ENCODE assay signal across 17 cellular contexts in the genomic region with DNA sequence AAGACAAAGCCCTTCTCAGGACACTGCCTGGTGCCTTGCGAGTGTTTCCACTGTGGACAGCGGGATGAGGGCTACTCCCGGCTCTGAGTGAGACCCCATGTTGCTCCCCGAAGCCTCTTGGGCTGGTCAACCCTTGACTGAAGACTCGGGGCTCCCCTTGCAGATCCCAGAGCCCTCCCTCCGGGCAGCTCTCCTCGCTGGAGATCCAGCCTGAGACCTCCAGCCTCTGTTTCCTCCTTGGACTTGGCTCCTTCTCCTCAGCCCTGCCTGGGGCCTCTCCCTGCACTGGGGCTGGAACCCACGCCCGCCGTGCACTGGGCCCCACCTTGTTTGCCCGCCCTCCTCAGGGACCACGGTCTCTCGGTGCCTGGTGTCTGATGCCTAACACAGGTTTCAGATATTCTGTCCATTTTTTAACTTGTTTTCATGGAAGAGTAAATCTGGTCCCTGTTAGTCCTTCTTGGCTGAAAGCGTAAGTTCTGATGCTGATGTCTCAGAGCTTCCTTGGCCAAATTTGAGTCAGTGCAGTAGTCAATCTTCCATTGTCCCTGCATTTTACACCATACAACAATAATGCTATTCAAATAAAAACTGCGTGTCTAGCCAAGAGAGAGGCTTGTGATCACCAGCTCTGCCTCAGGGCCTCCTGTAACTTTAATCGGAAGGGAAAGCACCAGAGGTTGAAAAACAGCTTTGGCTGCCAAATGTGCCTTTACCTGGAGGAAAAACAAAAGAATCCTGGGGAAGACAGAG.
DNase-seq lines count a peak whose midpoint lies in the region; ATAC-seq, FAIRE-seq and TF ChIP-seq lines count a peak whose summit lies in the region.
"Had no signal": no experiment of that assay in that cellular context is flagged by ENCODE, and none has a peak within 500 bp of the region (broad histone marks: within the 10 kb centered on the region; RNA-seq: fewer than 3 reads in every experiment).

No MANE protein-coding gene starts in this region.

- TF ChIP-seq POLR2A in HepG2 (IDR thresholded peaks at IDR 0.05; ENCODE audit: insufficient read depth in 1 of 2, low read depth in 2 of 2, low read length in 2 of 2): no peak

- POLR2A ChIA-PET in HepG2 (lab: Yijun Ruan, JAX): no interaction called here

- H3K4me3 ChIP-seq in HepG2 (replicated peaks in 1 of 3; ENCODE audit: insufficient read depth in 1 of 3, low read depth in 2 of 3, low read length in 3 of 3): no peak overlapping the region
- H3K4me3 ChIP-seq: body of pancreas, hepatocyte, SJSA1 had no signal

- no TSS peak for BruUV-seq in HepG2 (replicated peaks; lab: Mats Ljungman, UMichigan)

- peaks cover 6% of the 10 kb centered on the region; the same call in 1 of the 2 replicates for H3K9me3 ChIP-seq in HepG2 (ENCODE audit: low read length)
- H3K9me3 ChIP-seq: body of pancreas, Caco-2, SJSA1 had no signal

- H2AFZ ChIP-seq in HepG2 (ENCODE audit: low read length): no peak overlapping the region
- H2AFZ ChIP-seq: hepatocyte had no signal

- H3K27me3 ChIP-seq in foreskin keratinocyte (peaks cover 30% of the 10 kb centered on the region), HepG2 (ENCODE audit: control insufficient read depth in 1 of 2, insufficient read depth in 2 of 2, low read length in 2 of 2) (peaks cover 4 to 46% of the 10 kb centered on the region in 2 experiments; a peak in 4 of 5 replicates)
- H3K27me3 ChIP-seq: body of pancreas, hepatocyte had no signal

- H3K4me1 ChIP-seq in foreskin keratinocyte (no peaks in the 10 kb centered on the region), HepG2 (ENCODE audit: insufficient read depth, low read length) (no peaks in the 10 kb centered on the region)
- H3K4me1 ChIP-seq: body of pancreas, Caco-2, SJSA1 had no signal

- H4K20me1 ChIP-seq in HepG2 (ENCODE audit: insufficient read depth, low read length): no peaks in the 10 kb centered on the region

- TF ChIP-seq EP300 in HepG2 (IDR thresholded peaks at IDR 0.05; ENCODE audit: low read depth in 2 of 2, low read length in 2 of 2): no peak
- TF ChIP-seq EP300 in HepG2 (CRISPR knock-in tag; IDR thresholded peaks at IDR 0.05; ENCODE audit: borderline replicate concordance): no peak

- H3K27ac ChIP-seq in C4-2B: peak overlapping the region; percentile 41; the same call in 1 of the 2 replicates
- no peak overlapping the region for H3K27ac ChIP-seq in foreskin keratinocyte
- no peak overlapping the region for H3K27ac ChIP-seq in HepG2 (ENCODE audit: extremely low read length, insufficient read depth, low read length)
- H3K27ac ChIP-seq: body of pancreas, hepatocyte, SJSA1 had no signal

- no peak overlapping the region for H3K4me2 ChIP-seq in HepG2 (ENCODE audit: low read depth, low read length)
- H3K4me2 ChIP-seq: hepatocyte had no signal

- DNase-seq in NCI-H1048 (lab: John Stamatoyannopoulos, UW) (peak; percentile 69), foreskin keratinocyte (peak; percentile 32 to 47), pons (ENCODE audit: low spot score) (peak; percentile 87), GM13976 (ENCODE audit: low spot score) (no peak), HepG2 (ENCODE audit: low spot score) (no peak), Right ventricle myocardium inferior (ENCODE audit: missing footprints) (no peak)
- DNase-seq: activated CD4-positive, alpha-beta T cell treated with anti-CD3 and anti-CD28 coated beads for 36 hours; body of pancreas; Caco-2; kidney glomerular epithelial cell; NCI-H524 treated with DMSO at 0.1 percent for 48 hours; stimulated activated CD4-positive, alpha-beta T cell treated with anti-CD3 and anti-CD28 coated beads, Interleukin-2, amount 100 ng/mL, for 48 hours; T1000 had no signal

- no peaks in the 10 kb centered on the region for H3K36me3 ChIP-seq in HepG2 (replicated peaks in 1 of 2; ENCODE audit: control insufficient read depth in 1 of 2, insufficient read depth in 2 of 2, low read length in 2 of 2)
- H3K36me3 ChIP-seq: SJSA1 had no signal

- no peak overlapping the region for H3K9ac ChIP-seq in HepG2 (ENCODE audit: insufficient read depth, low read depth, low read length)

- in situ Hi-C loops in GM13976 (cut with MboI; ENCODE audit: low sequenced_read_pairs, unreplicated experiment): no loop called here
- in situ Hi-C loops in HepG2 (cut with HindIII; ENCODE audit: extremely low pct_ligation_motif_present, low pct_unique_long_range_greater_than_20kb): no loop called here

- no peaks in the 10 kb centered on the region for H3K79me2 ChIP-seq in HepG2 (ENCODE audit: insufficient read depth, low read length)
- H3K79me2 ChIP-seq: hepatocyte had no signal

- no peak for TF ChIP-seq RAD21 in HepG2 (CRISPR knock-in tag; IDR thresholded peaks at IDR 0.05)

- no peak for TF ChIP-seq CTCF in C4-2B (conservative IDR thresholded peaks at IDR 0.05)
- TF ChIP-seq CTCF in foreskin keratinocyte (conservative IDR thresholded peaks at IDR 0.05): no peak
- no peak for TF ChIP-seq CTCF in GM13976 (IDR thresholded peaks at IDR 0.05; ENCODE audit: borderline replicate concordance, control extremely low read depth, extremely low read depth, insufficient read depth, missing control alignments)
- no peak for TF ChIP-seq CTCF in HepG2 (CRISPR knock-in tag; IDR thresholded peaks at IDR 0.05)

- CTCF ChIA-PET in HepG2 (lab: Yijun Ruan, JAX; ENCODE audit: low intra/inter-chr PET ratio, low total read pairs): no interaction called here

- ATAC-seq in foreskin keratinocyte (peak; percentile 35), HepG2 (no peak), GM21360 (IDR thresholded peaks at IDR 0.05; ENCODE audit: unreplicated experiment) (no peak), Right ventricle myocardium inferior (no peak)
- ATAC-seq: activated CD4-positive, alpha-beta T cell treated with anti-CD3 and anti-CD28 coated beads for 36 hours; body of pancreas had no signal

- intact Hi-C loops in HepG2 (cut with micrococcal nuclease; ENCODE audit: unreplicated experiment) (no loop called here), Right ventricle myocardium inferior (cut with DNase I) (no loop called here)

- FAIRE-seq in HepG2 (lab: Jason Lieb, UNC): no peak

- WGBS in HepG2 (ENCODE audit: low lambda C conversion rate): 12% methylated on average over 12 of the region's 16 CpGs

TF ChIP-seq in HepG2, 621 proteins besides CTCF, POLR2A, EP300 and RAD21 (continues in another document):
- TF ChIP-seq, protein P1, sequence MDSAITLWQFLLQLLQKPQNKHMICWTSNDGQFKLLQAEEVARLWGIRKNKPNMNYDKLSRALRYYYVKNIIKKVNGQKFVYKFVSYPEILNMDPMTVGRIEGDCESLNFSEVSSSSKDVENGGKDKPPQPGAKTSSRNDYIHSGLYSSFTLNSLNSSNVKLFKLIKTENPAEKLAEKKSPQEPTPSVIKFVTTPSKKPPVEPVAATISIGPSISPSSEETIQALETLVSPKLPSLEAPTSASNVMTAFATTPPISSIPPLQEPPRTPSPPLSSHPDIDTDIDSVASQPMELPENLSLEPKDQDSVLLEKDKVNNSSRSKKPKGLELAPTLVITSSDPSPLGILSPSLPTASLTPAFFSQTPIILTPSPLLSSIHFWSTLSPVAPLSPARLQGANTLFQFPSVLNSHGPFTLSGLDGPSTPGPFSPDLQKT (CRISPR knock-in tag; IDR thresholded peaks at IDR 0.05; ENCODE audit: borderline replicate concordance): no peak
- TF ChIP-seq BRD4 (CRISPR knock-in tag; IDR thresholded peaks at IDR 0.05): no peak
- TF ChIP-seq ZNF484 (CRISPR knock-in tag; IDR thresholded peaks at IDR 0.05; ENCODE audit: borderline replicate concordance, low read depth): no peak
- no peak for TF ChIP-seq ZNF567 (CRISPR knock-in tag; IDR thresholded peaks at IDR 0.05; ENCODE audit: borderline replicate concordance)
- TF ChIP-seq, protein P2, sequence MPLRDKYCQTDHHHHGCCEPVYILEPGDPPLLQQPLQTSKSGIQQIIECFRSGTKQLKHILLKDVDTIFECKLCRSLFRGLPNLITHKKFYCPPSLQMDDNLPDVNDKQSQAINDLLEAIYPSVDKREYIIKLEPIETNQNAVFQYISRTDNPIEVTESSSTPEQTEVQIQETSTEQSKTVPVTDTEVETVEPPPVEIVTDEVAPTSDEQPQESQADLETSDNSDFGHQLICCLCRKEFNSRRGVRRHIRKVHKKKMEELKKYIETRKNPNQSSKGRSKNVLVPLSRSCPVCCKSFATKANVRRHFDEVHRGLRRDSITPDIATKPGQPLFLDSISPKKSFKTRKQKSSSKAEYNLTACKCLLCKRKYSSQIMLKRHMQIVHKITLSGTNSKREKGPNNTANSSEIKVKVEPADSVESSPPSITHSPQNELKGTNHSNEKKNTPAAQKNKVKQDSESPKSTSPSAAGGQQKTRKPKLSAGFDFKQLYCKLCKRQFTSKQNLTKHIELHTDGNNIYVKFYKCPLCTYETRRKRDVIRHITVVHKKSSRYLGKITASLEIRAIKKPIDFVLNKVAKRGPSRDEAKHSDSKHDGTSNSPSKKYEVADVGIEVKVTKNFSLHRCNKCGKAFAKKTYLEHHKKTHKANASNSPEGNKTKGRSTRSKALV (CRISPR knock-in tag; IDR thresholded peaks at IDR 0.05): no peak
- no peak for TF ChIP-seq POGZ (CRISPR knock-in tag; IDR thresholded peaks at IDR 0.05)
- TF ChIP-seq ZNF30 (CRISPR knock-in tag; IDR thresholded peaks at IDR 0.05): no peak
- TF ChIP-seq ZFP90 (CRISPR knock-in tag; IDR thresholded peaks at IDR 0.05; ENCODE audit: borderline replicate concordance): no peak
- TF ChIP-seq ZNF607 (CRISPR knock-in tag; IDR thresholded peaks at IDR 0.05; ENCODE audit: borderline replicate concordance): no peak
- no peak for TF ChIP-seq BCL3 (CRISPR knock-in tag; IDR thresholded peaks at IDR 0.05)
- TF ChIP-seq, protein P3, sequence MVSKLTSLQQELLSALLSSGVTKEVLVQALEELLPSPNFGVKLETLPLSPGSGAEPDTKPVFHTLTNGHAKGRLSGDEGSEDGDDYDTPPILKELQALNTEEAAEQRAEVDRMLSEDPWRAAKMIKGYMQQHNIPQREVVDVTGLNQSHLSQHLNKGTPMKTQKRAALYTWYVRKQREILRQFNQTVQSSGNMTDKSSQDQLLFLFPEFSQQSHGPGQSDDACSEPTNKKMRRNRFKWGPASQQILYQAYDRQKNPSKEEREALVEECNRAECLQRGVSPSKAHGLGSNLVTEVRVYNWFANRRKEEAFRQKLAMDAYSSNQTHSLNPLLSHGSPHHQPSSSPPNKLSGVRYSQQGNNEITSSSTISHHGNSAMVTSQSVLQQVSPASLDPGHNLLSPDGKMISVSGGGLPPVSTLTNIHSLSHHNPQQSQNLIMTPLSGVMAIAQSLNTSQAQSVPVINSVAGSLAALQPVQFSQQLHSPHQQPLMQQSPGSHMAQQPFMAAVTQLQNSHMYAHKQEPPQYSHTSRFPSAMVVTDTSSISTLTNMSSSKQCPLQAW (CRISPR knock-in tag; IDR thresholded peaks at IDR 0.05): no peak

Comparison
In these comparisons a context has a peak if more than half of its experiments do, and no peak if none do; other contexts are left out.
1. DNase-seq: peak in NCI-H1048 (single experiment), foreskin keratinocyte (2 of 2) and pons (single experiment); none in GM13976 (single experiment), HepG2 (single experiment) and Right ventricle myocardium inferior (single experiment).